In genomic region chr7:25093268-25093802, GRCh38 we compare ENCODE assay signal across 8 cellular contexts. TPM values are rescaled to one million over a fixed set of nuclear protein-coding genes. Genes with fewer than 3 reads are reported as not detected.
DNase-seq lines count a peak whose midpoint lies in the region; ATAC-seq, FAIRE-seq and TF ChIP-seq lines count a peak whose summit lies in the region.

No MANE protein-coding gene starts in this region.

- CTCF ChIA-PET in Caco-2 (lab: Charles Lee), result interaction anchor here (0.6 to 3.6 kb wide), 17 partner anchors 14 to 352 kb away, joined by 3 to 78 read pairs (median 3); partner anchors contain the start of gene CYCS

- H3K9me3 Mint-ChIP-seq in Caco-2 (ENCODE audit: unreplicated experiment), result peaks cover 25% of the 10 kb centered on the region
- H3K9me3 Mint-ChIP-seq in activated T-helper 1 cell treated with anti-CD3 and anti-CD28 coated beads, Interleukin-12 subunit alpha, Interleukin-12 subunit beta, Interleukin-2, Interleukin-4 antibody, amounts not matched to agents 30 ng/mL and 10 ng/mL and 1 ng/mL, durations not matched to agents 14 hours and 24 hours and 36 hours, result no peaks in the 10 kb centered on the region

- H3K4me3 ChIP-seq in Caco-2 (ENCODE audit: low read depth, low read length) (no peak overlapping the region), pancreas (no peak overlapping the region), tibial nerve (no peak overlapping the region)

- H3K4me3 Mint-ChIP-seq in Caco-2 (ENCODE audit: unreplicated experiment), result no peak overlapping the region
- no peak overlapping the region for H3K4me3 Mint-ChIP-seq in activated T-helper 1 cell treated with anti-CD3 and anti-CD28 coated beads, Interleukin-12 subunit alpha, Interleukin-12 subunit beta, Interleukin-2, Interleukin-4 antibody, amounts not matched to agents 30 ng/mL and 10 ng/mL and 1 ng/mL, durations not matched to agents 14 hours and 24 hours and 36 hours

- no peak overlapping the region for H3K27ac ChIP-seq in foreskin keratinocyte
- no peak overlapping the region for H3K27ac ChIP-seq in pancreas
- no peak overlapping the region for H3K27ac ChIP-seq in tibial nerve

- peaks cover 3% of the 10 kb centered on the region for H3K27me3 Mint-ChIP-seq in Caco-2 (ENCODE audit: insufficient read depth, unreplicated experiment)
- peaks cover 18% of the 10 kb centered on the region for H3K27me3 Mint-ChIP-seq in activated T-helper 1 cell treated with anti-CD3 and anti-CD28 coated beads, Interleukin-12 subunit alpha, Interleukin-12 subunit beta, Interleukin-2, Interleukin-4 antibody, amounts not matched to agents 30 ng/mL and 10 ng/mL and 1 ng/mL, durations not matched to agents 14 hours and 24 hours and 36 hours (ENCODE audit: insufficient read depth)

- no peak overlapping the region for H3K27ac Mint-ChIP-seq in Caco-2 (ENCODE audit: unreplicated experiment)
- no peak overlapping the region for H3K27ac Mint-ChIP-seq in activated T-helper 1 cell treated with anti-CD3 and anti-CD28 coated beads, Interleukin-12 subunit alpha, Interleukin-12 subunit beta, Interleukin-2, Interleukin-4 antibody, amounts not matched to agents 30 ng/mL and 10 ng/mL and 1 ng/mL, durations not matched to agents 14 hours and 24 hours and 36 hours

- peak; percentile 69 for TF ChIP-seq RAD21 in Ishikawa (IDR thresholded peaks at IDR 0.05; ENCODE audit: low read depth)

- H3K9me3 ChIP-seq in Caco-2 (no peaks in the 10 kb centered on the region; the same call in 1 of the 2 replicates), pancreas (no peaks in the 10 kb centered on the region), tibial nerve (no peaks in the 10 kb centered on the region)

- POLR2A ChIA-PET in Caco-2 (lab: Charles Lee), result interaction anchor here (1.2 kb wide), 1 partner anchor 32 kb away, joined by 6 read pairs; the partner anchor contains the start of gene CYCS

- H3K4me1 ChIP-seq in Caco-2 (no peaks in the 10 kb centered on the region), foreskin keratinocyte (no peaks in the 10 kb centered on the region), pancreas (peaks cover 0 to 2% (median 0%) of the 10 kb centered on the region in 3 donors), tibial nerve (peaks cover 0 to 6% (median 0%) of the 10 kb centered on the region in 4 donors)

- no peak for FAIRE-seq in pancreas (lab: Jason Lieb, UNC)

- BruUV-seq in Caco-2 (replicated peaks; lab: Mats Ljungman, UMichigan), result no TSS peak

- no peak for TF ChIP-seq POLR2A in tibial nerve (IDR thresholded peaks at IDR 0.05)

- H3K4me1 Mint-ChIP-seq in Caco-2 (ENCODE audit: low read depth, unreplicated experiment), result peaks cover 25% of the 10 kb centered on the region
- peaks cover 18% of the 10 kb centered on the region for H3K4me1 Mint-ChIP-seq in activated T-helper 1 cell treated with anti-CD3 and anti-CD28 coated beads, Interleukin-12 subunit alpha, Interleukin-12 subunit beta, Interleukin-2, Interleukin-4 antibody, amounts not matched to agents 30 ng/mL and 10 ng/mL and 1 ng/mL, durations not matched to agents 14 hours and 24 hours and 36 hours (ENCODE audit: low read depth)

- TF ChIP-seq EP300 in Ishikawa (IDR thresholded peaks at IDR 0.05; ENCODE audit: borderline replicate concordance) (no peak), tibial nerve (IDR thresholded peaks at IDR 0.05) (no peak)

- no peaks in the 10 kb centered on the region for H3K27me3 ChIP-seq in Caco-2 (replicated peaks; ENCODE audit: control insufficient read depth, insufficient read depth, low read length)
- no peaks in the 10 kb centered on the region for H3K27me3 ChIP-seq in foreskin keratinocyte
- H3K27me3 ChIP-seq in pancreas, result no peaks in the 10 kb centered on the region
- no peaks in the 10 kb centered on the region for H3K27me3 ChIP-seq in tibial nerve

- TF ChIP-seq CTCF in Caco-2 (IDR thresholded peaks at IDR 0.05; ENCODE audit: insufficient read depth in 1 of 2, low read depth in 1 of 2, low read length in 1 of 2, severe bottlenecking in 1 of 2, unreplicated experiment in 1 of 2), result peak; percentile 90 to 93
- TF ChIP-seq CTCF in GM20000 (IDR thresholded peaks at IDR 0.05; ENCODE audit: extremely low read depth, missing control alignments), result peak; percentile 67
- TF ChIP-seq CTCF in foreskin keratinocyte (conservative IDR thresholded peaks at IDR 0.05), result peak; percentile 88
- TF ChIP-seq CTCF in pancreas (IDR thresholded peaks at IDR 0.05), result peak; percentile 33 to 59 (median 48)
- peak; percentile 31 to 62 (median 54) for TF ChIP-seq CTCF in tibial nerve (IDR thresholded peaks at IDR 0.05)

- intact Hi-C loops in Caco-2 (cut with micrococcal nuclease; ENCODE audit: unreplicated experiment), result loop anchor here (1.0 to 10.0 kb wide), 3 partner anchors 71 to 273 kb away; no protein-coding TSS in a partner anchor
- intact Hi-C loops in activated T-helper 1 cell treated with anti-CD3 and anti-CD28 coated beads, Interleukin-12 subunit alpha, Interleukin-12 subunit beta, Interleukin-2, Interleukin-4 antibody, amounts not matched to agents 30 ng/mL and 10 ng/mL and 1 ng/mL, durations not matched to agents 14 hours and 24 hours and 36 hours (cut with micrococcal nuclease), result loop anchor here (1.0 to 10.0 kb wide), 6 partner anchors 186 to 1499 kb away; partner anchors contain the start of genes CCDC126 and PALS2
- intact Hi-C loops in pancreas (cut with DNase I), result loop anchor here in 1 of 3 donors (10.0 kb wide), 1 partner anchor 279 kb away; no protein-coding TSS in a partner anchor

- no peaks in the 10 kb centered on the region for H3K36me3 Mint-ChIP-seq in Caco-2 (ENCODE audit: insufficient read depth, unreplicated experiment)
- H3K36me3 Mint-ChIP-seq in activated T-helper 1 cell treated with anti-CD3 and anti-CD28 coated beads, Interleukin-12 subunit alpha, Interleukin-12 subunit beta, Interleukin-2, Interleukin-4 antibody, amounts not matched to agents 30 ng/mL and 10 ng/mL and 1 ng/mL, durations not matched to agents 14 hours and 24 hours and 36 hours (ENCODE audit: low read depth), result no peaks in the 10 kb centered on the region

- DNase-seq in Caco-2, result peak; percentile 84 to 89
- DNase-seq in GM20000 (ENCODE audit: low spot score), result peak; percentile 77
- DNase-seq in RPMI7951 (ENCODE audit: low read depth), result peak; percentile 86
- DNase-seq in activated T-helper 1 cell treated with anti-CD3 and anti-CD28 coated beads, Interleukin-12 subunit alpha, Interleukin-12 subunit beta, Interleukin-2, Interleukin-4 antibody, amounts not matched to agents 30 ng/mL and 10 ng/mL and 1 ng/mL, durations not matched to agents 14 hours and 24 hours and 36 hours (ENCODE audit: low spot score), result peak; percentile 67
- DNase-seq in foreskin keratinocyte, result peak in 1 of 2 donors; percentile 64
- peak; percentile 40 to 79 (median 67) for DNase-seq in pancreas
- peak in 1 of 2 donors; percentile 48 for DNase-seq in tibial nerve (ENCODE audit: low spot score in 2 of 2)

- no peaks in the 10 kb centered on the region for H3K36me3 ChIP-seq in Caco-2 (ENCODE audit: control insufficient read depth, insufficient read depth, low read length)
- H3K36me3 ChIP-seq in pancreas, result no peaks in the 10 kb centered on the region
- H3K36me3 ChIP-seq in tibial nerve, result no peaks in the 10 kb centered on the region

- ATAC-seq in foreskin keratinocyte (peak; percentile 87), pancreas (peak; percentile 82 to 92 (median 90))

- 52 to 57% methylated on average over 3 of the region's 3 CpGs for WGBS in pancreas, 2 donors
- WGBS in tibial nerve, 2 donors, result 61% methylated on average over 3 of the region's 3 CpGs

TF ChIP-seq in Ishikawa, 13 proteins besides CTCF, POLR2A, EP300 and RAD21:
- 0 out of 2 replicates have a peak, but pooled peaks have one; percentile 28 for TF ChIP-seq YY1 (IDR thresholded peaks at IDR 0.05; ENCODE audit: low read depth)
- TF ChIP-seq NFIC (IDR thresholded peaks at IDR 0.05), result no peak
- TF ChIP-seq USF1 (IDR thresholded peaks at IDR 0.05), result 0 out of 2 replicates have a peak, but pooled peaks have one; percentile 16
TF ChIP-seq in Ishikawa: peak in this region for 2.

RNA-seq across cellular contexts. Expression of gene CYCS, which starts 31.7 kb away (rescaled TPM):
- total RNA-seq in Caco-2 (2022) (156 and 177 TPM in 2 replicates), foreskin keratinocyte (197 and 213 TPM in 2 replicates), pancreas (10 to 100 TPM; 14.8 to 31.9 (median 27.4) TPM), tibial nerve (10 to 100 TPM; 13.3 to 25.6 (median 23.4) TPM)
- total RNA-seq in RPMI7951 (2014; rRNA removed; shearing (Covaris generic)), result 148 and 195 TPM in 2 replicates
- 280 TPM in 2 replicates for total RNA-seq in activated T-helper 1 cell treated with anti-CD3 and anti-CD28 coated beads, Interleukin-12 subunit alpha, Interleukin-12 subunit beta, Interleukin-2, Interleukin-4 antibody, amounts not matched to agents 30 ng/mL and 10 ng/mL and 1 ng/mL, durations not matched to agents 14 hours and 24 hours and 36 hours
- polyA plus RNA-seq in foreskin keratinocyte (183 and 230 TPM in 2 replicates), pancreas (10 to 100 TPM; 13.0 to 28.0 TPM)
